Comparison of ENCODE assay signal across 8 cellular contexts in the genomic region with DNA sequence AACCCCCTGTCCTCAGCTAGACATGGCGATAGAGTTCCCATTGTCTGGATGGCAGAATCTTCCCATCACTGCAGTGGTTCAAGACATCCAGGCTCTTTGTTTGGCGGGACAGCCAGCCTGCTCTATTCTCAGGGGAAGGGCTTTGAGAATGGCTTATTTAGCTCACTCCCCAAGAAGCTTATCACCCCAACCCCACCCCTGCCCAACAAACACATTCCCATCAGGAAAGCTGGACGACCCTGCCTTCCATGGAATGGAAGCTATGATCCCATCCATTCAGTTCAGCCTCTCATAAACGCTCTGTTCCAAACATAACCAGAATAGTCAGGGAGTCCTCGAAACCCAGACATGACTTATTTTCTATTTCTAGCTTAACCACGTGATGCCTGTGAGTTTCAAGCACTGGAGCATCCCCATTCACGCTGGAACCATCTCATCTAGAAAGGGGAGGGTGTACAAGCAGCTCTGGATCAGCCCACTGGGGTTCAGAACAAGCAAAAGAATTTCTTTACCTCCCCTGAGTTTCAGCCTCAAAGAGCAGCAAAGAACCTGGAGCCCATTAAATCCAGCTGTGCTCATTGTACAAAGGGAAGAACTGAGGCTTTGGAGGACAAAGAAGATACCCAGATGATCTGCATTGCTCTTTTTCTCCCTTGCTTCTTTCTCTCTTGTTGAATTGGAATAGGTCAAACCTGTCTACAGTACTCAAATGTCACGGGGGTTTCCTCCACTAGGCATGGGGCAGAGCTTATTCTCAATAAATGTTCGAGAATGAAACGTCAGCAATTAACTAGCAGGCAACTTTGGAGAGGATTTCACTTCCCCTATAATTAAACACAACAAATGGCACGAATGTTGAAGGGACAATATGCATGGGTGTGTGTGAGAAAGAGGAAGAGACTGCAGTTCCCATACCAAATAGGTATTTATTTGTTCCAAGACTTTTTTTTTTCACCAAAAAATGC.
DNase-seq lines count a peak whose midpoint lies in the region; ATAC-seq lines count a peak whose summit lies in the region.

No MANE protein-coding gene starts in this region.

- ATAC-seq in GM21619 (IDR thresholded peaks at IDR 0.05; ENCODE audit: unreplicated experiment) (peak; percentile 54), GM18520 (IDR thresholded peaks at IDR 0.05; ENCODE audit: unreplicated experiment) (no peak)

- DNase-seq in CD1c-positive myeloid dendritic cell (ENCODE audit: extremely low spot score): peak; percentile 91
- DNase-seq in RPMI8226: peak; percentile 80
- DNase-seq in midbrain (lab: John Stamatoyannopoulos, UW): peak; percentile 27
- no peak for DNase-seq in NCI-H1092 (lab: John Stamatoyannopoulos, UW)
- DNase-seq in NCI-H69 (lab: John Stamatoyannopoulos, UW): no peak
- DNase-seq in SW480 (ENCODE audit: low spot score): no peak

Comparison
In these comparisons a context has a peak if more than half of its experiments do, and no peak if none do; other contexts are left out.
1. DNase-seq: peak in CD1c-positive myeloid dendritic cell (single experiment), RPMI8226 (single experiment) and midbrain (single experiment); none in NCI-H1092 (single experiment), NCI-H69 (single experiment) and SW480 (single experiment).